ENCODE assay signal across 8 cellular contexts in the genomic region with DNA sequence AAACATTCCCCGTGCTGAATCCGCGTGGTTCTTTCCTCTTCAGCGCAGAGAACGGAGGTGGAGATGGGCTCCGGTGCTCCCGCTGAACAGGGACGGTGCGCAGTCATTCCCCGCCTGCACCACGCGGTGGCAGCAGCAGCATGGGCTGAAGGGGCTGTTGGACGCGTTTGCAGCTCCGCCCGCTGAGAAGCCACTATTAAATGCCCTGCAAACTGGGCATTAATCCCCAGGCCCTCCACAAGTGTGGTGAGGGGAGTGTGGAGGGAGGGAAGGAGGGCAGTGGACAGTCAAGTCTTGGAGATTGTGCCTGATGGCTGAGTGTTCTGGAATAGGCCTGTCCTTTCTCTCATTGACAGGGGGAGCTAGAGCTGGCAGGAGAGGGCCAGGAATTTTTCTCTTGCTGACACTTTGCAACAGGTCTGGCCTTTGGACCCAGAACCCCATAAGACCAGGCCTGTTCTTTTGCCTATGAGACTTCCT.
DNase-seq lines count a peak whose midpoint lies in the region; ATAC-seq and TF ChIP-seq lines count a peak whose summit lies in the region.

No MANE protein-coding gene starts in this region.

- intact Hi-C loops in gastrocnemius medialis (cut with DNase I; ENCODE audit: low total_unique reads): loop anchor here (2.0 to 5.0 kb wide), 2 partner anchors 34 to 1319 kb away; no protein-coding TSS in a partner anchor

- in situ Hi-C loops in GM13976 (cut with MboI; ENCODE audit: low sequenced_read_pairs, unreplicated experiment): no loop called here
- in situ Hi-C loops in gastrocnemius medialis (cut with MboI; ENCODE audit: low sequenced_read_pairs in 4 of 4): loop anchor here (5.0 to 10.0 kb wide), 3 partner anchors 889 to 902 kb away; no protein-coding TSS in a partner anchor

- H3K27ac ChIP-seq in gastrocnemius medialis: no peak overlapping the region

- no peaks in the 10 kb centered on the region for H3K9me3 ChIP-seq in gastrocnemius medialis

- TF ChIP-seq CTCF in GM13976 (IDR thresholded peaks at IDR 0.05; ENCODE audit: borderline replicate concordance, control extremely low read depth, extremely low read depth, insufficient read depth, missing control alignments): peak; percentile 100
- peak; percentile 77 to 96 (median 89) for TF ChIP-seq CTCF in gastrocnemius medialis (IDR thresholded peaks at IDR 0.05 in 4 of 5, conservative IDR thresholded peaks at IDR 0.05 in 1 of 5)

- H3K27me3 ChIP-seq in gastrocnemius medialis: no peaks in the 10 kb centered on the region

- no peak for TF ChIP-seq POLR2A in gastrocnemius medialis (IDR thresholded peaks at IDR 0.05)

- peaks cover 0 to 3% of the 10 kb centered on the region in 2 donors for H3K4me1 ChIP-seq in gastrocnemius medialis

- H3K4me3 ChIP-seq in gastrocnemius medialis: peak overlapping the region in 2 of 4 donors; percentile 3 to 11

- peak; percentile 83 for ATAC-seq in HG02623 (IDR thresholded peaks at IDR 0.05; ENCODE audit: unreplicated experiment)
- ATAC-seq in gastrocnemius medialis: peak; percentile 63 to 82

- peak; percentile 85 for DNase-seq in GM13976 (ENCODE audit: low spot score)
- DNase-seq in NCI-H1048 (lab: John Stamatoyannopoulos, UW): peak; percentile 63
- DNase-seq in T1000 (lab: John Stamatoyannopoulos, UW): peak; percentile 35
- DNase-seq in astrocyte of the hippocampus (ENCODE audit: low read depth, low spot score): peak; percentile 92
- DNase-seq in iPS DF 19.7 (ENCODE audit: low read depth, low spot score): peak; percentile 38
- peak; percentile 50 to 65 for DNase-seq in gastrocnemius medialis
- no peak for DNase-seq in NCI-H524 treated with DMSO at 0.1 percent for 48 hours (lab: John Stamatoyannopoulos, UW)

- H3K36me3 ChIP-seq in gastrocnemius medialis: no peaks in the 10 kb centered on the region
